ENCODE assay signal across 8 cellular contexts in genomic region chr12:49622501-49623141, GRCh38. TPM values are rescaled to one million over a fixed set of nuclear protein-coding genes. Genes with fewer than 3 reads are reported as not detected.
DNase-seq lines count a peak whose midpoint lies in the region; ATAC-seq, FAIRE-seq and TF ChIP-seq lines count a peak whose summit lies in the region.

No MANE protein-coding gene starts in this region.

- H3K9ac ChIP-seq in endothelial cell of umbilical vein (replicated peaks; ENCODE audit: extremely low read depth, insufficient read depth, low read length): peak overlapping the region; percentile 41
- peak overlapping the region; percentile 66 to 73 for H3K9ac ChIP-seq in mucosa of rectum (ENCODE audit: low read depth in 1 of 2, low read length in 2 of 2)

- H3K79me2 ChIP-seq in endothelial cell of umbilical vein (ENCODE audit: control insufficient read depth, insufficient read depth, low read length): no peaks in the 10 kb centered on the region

- H3K36me3 ChIP-seq in H7 (replicated peaks; ENCODE audit: control insufficient read depth, insufficient read depth, low read length): no peaks in the 10 kb centered on the region
- H3K36me3 ChIP-seq in endothelial cell of umbilical vein (ENCODE audit: control insufficient read depth in 2 of 2, extremely low read depth in 1 of 2, insufficient read depth in 2 of 2, low read length in 2 of 2): no peaks in the 10 kb centered on the region
- H3K36me3 ChIP-seq in mucosa of rectum (ENCODE audit: control insufficient read depth in 2 of 2, insufficient read depth in 2 of 2, low read length in 2 of 2): no peaks in the 10 kb centered on the region

- H3K27me3 Mint-ChIP-seq in activated CD4-positive, alpha-beta T cell treated with anti-CD3 and anti-CD28 coated beads, Interleukin-2, amount 10 ng/mL, durations not matched to agents 7 days and 5 days: peaks cover 26% of the 10 kb centered on the region
- H3K27me3 Mint-ChIP-seq in stimulated activated naive CD8-positive, alpha-beta T cell treated with anti-CD3 and anti-CD28 coated beads, Interleukin-15, amount 100 ng/mL, for 72 hours: peaks cover 26% of the 10 kb centered on the region

- H3K27ac ChIP-seq in endothelial cell of umbilical vein (ENCODE audit: insufficient read depth, low read depth, low read length) (no peak overlapping the region), mucosa of rectum (ENCODE audit: low read depth in 2 of 2, low read length in 2 of 2) (peak overlapping the region; percentile 75 to 79)

- peak overlapping the region; percentile 80 for H2AFZ ChIP-seq in endothelial cell of umbilical vein (ENCODE audit: low read depth, low read length)

- intact Hi-C loops in endothelial cell of umbilical vein (cut with micrococcal nuclease): loop anchor here (5.0 kb wide), 1 partner anchor 255 kb away; the partner anchor contains the start of gene SPATS2

- no peaks in the 10 kb centered on the region for H3K9me1 ChIP-seq in endothelial cell of umbilical vein (replicated peaks; ENCODE audit: control insufficient read depth, extremely low read depth, insufficient read depth, low read length)

- peak; percentile 53 for DNase-seq in GM10266 (ENCODE audit: extremely low spot score)
- peak; percentile 82 for DNase-seq in H7
- DNase-seq in M059J (ENCODE audit: low read depth): peak; percentile 46
- DNase-seq in activated CD4-positive, alpha-beta T cell treated with anti-CD3 and anti-CD28 coated beads, Interleukin-2, amount 10 ng/mL, durations not matched to agents 7 days and 5 days: peak; percentile 71
- no peak for DNase-seq in endothelial cell of umbilical vein (ENCODE audit: low read depth, low spot score)
- peak; percentile 64 to 76 for DNase-seq in stimulated activated naive CD8-positive, alpha-beta T cell treated with anti-CD3 and anti-CD28 coated beads, Interleukin-15, amount 100 ng/mL, for 72 hours
- no peak for DNase-seq in OCI-M2 (lab: John Stamatoyannopoulos, UW; ENCODE audit: unreplicated experiment)

- H3K27me3 ChIP-seq in H7 (ENCODE audit: control insufficient read depth, insufficient read depth, low read length): peaks cover 3% of the 10 kb centered on the region; the same call in 1 of the 2 replicates
- peaks cover 4 to 15% of the 10 kb centered on the region in 2 experiments for H3K27me3 ChIP-seq in endothelial cell of umbilical vein (ENCODE audit: control insufficient read depth in 2 of 2, insufficient read depth in 2 of 2, low read length in 2 of 2)
- H3K27me3 ChIP-seq in mucosa of rectum (ENCODE audit: control insufficient read depth in 2 of 2, insufficient read depth in 2 of 2, low read length in 2 of 2): peaks cover 0 to 2% of the 10 kb centered on the region in 2 donors

- CTCF ChIA-PET in activated CD4-positive, alpha-beta T cell treated with anti-CD3 and anti-CD28 coated beads, Interleukin-2, amount 10 ng/mL, durations not matched to agents 7 days and 5 days (lab: Charles Lee): interaction anchor here (0.9 to 2.3 kb wide), 11 partner anchors 9 to 123 kb away, joined by 3 to 12 read pairs (median 6); partner anchors contain the start of gene TMBIM6
- CTCF ChIA-PET in endothelial cell of umbilical vein (lab: Charles Lee): interaction anchor here (0.6 to 4.5 kb wide), 23 partner anchors 7 to 291 kb away, joined by 3 to 32 read pairs (median 4); partner anchors contain the start of gene TMBIM6

- peak overlapping the region; percentile 94 for H3K4me2 ChIP-seq in endothelial cell of umbilical vein (ENCODE audit: insufficient read depth, low read length)

- no peak for FAIRE-seq in endothelial cell of umbilical vein (lab: Jason Lieb, UNC)

- POLR2A ChIA-PET in activated CD4-positive, alpha-beta T cell treated with anti-CD3 and anti-CD28 coated beads, Interleukin-2, amount 10 ng/mL, durations not matched to agents 7 days and 5 days (lab: Charles Lee): interaction anchor here (0.6 kb wide), 1 partner anchor 85 kb away, joined by 5 read pairs; no protein-coding TSS in a partner anchor
- POLR2A ChIA-PET in endothelial cell of umbilical vein (lab: Charles Lee): interaction anchor here (0.7 to 1.2 kb wide), 3 partner anchors 69 to 349 kb away, joined by 4 to 8 read pairs (median 5); no protein-coding TSS in a partner anchor

- peak overlapping the region; percentile 81 for H3K4me3 Mint-ChIP-seq in activated CD4-positive, alpha-beta T cell treated with anti-CD3 and anti-CD28 coated beads, Interleukin-2, amount 10 ng/mL, durations not matched to agents 7 days and 5 days
- peak overlapping the region; percentile 79 to 87 for H3K4me3 Mint-ChIP-seq in stimulated activated naive CD8-positive, alpha-beta T cell treated with anti-CD3 and anti-CD28 coated beads, Interleukin-15, amount 100 ng/mL, for 72 hours

- BruUV-seq in endothelial cell of umbilical vein (replicated peaks; lab: Mats Ljungman, UMichigan): no TSS peak

- no peak for TF ChIP-seq CTCF in GM10266 (IDR thresholded peaks at IDR 0.05; ENCODE audit: control insufficient read depth, insufficient read depth, low read depth, missing control alignments)
- no peak for TF ChIP-seq CTCF in endothelial cell of umbilical vein (IDR thresholded peaks at IDR 0.05; ENCODE audit: extremely low read depth in 1 of 2, insufficient read depth in 1 of 2, low read depth in 1 of 2, low read length in 2 of 2)

- H3K4me3 ChIP-seq in H7 (ENCODE audit: insufficient read depth, low read depth, low read length) (peak overlapping the region; percentile 65), endothelial cell of umbilical vein (replicated peaks in 1 of 3; ENCODE audit: insufficient read depth in 1 of 3, low read depth in 1 of 3, low read length in 3 of 3) (peak overlapping the region; percentile 23 to 68 (median 36)), mucosa of rectum (ENCODE audit: low read length in 2 of 2) (peak overlapping the region; percentile 66 to 89)

- H3K9me3 Mint-ChIP-seq in activated CD4-positive, alpha-beta T cell treated with anti-CD3 and anti-CD28 coated beads, Interleukin-2, amount 10 ng/mL, durations not matched to agents 7 days and 5 days: no peaks in the 10 kb centered on the region
- no peaks in the 10 kb centered on the region for H3K9me3 Mint-ChIP-seq in stimulated activated naive CD8-positive, alpha-beta T cell treated with anti-CD3 and anti-CD28 coated beads, Interleukin-15, amount 100 ng/mL, for 72 hours

- peaks cover 35% of the 10 kb centered on the region for H3K4me1 Mint-ChIP-seq in activated CD4-positive, alpha-beta T cell treated with anti-CD3 and anti-CD28 coated beads, Interleukin-2, amount 10 ng/mL, durations not matched to agents 7 days and 5 days
- H3K4me1 Mint-ChIP-seq in stimulated activated naive CD8-positive, alpha-beta T cell treated with anti-CD3 and anti-CD28 coated beads, Interleukin-15, amount 100 ng/mL, for 72 hours: peaks cover 26% of the 10 kb centered on the region

- peak; percentile 66 for ATAC-seq in stimulated activated naive CD8-positive, alpha-beta T cell treated with anti-CD3 and anti-CD28 coated beads, Interleukin-15, amount 100 ng/mL, for 72 hours

- no peak for TF ChIP-seq POLR2A in endothelial cell of umbilical vein (IDR thresholded peaks at IDR 0.05; ENCODE audit: low read depth, low read length)

- no peaks in the 10 kb centered on the region for H3K36me3 Mint-ChIP-seq in activated CD4-positive, alpha-beta T cell treated with anti-CD3 and anti-CD28 coated beads, Interleukin-2, amount 10 ng/mL, durations not matched to agents 7 days and 5 days (ENCODE audit: low read depth)

- H3K4me1 ChIP-seq in endothelial cell of umbilical vein (ENCODE audit: control insufficient read depth, extremely low read depth, insufficient read depth, low read length) (peaks cover 15% of the 10 kb centered on the region), mucosa of rectum (ENCODE audit: control insufficient read depth in 2 of 2, insufficient read depth in 2 of 2, low read length in 2 of 2) (peaks cover 7 to 11% of the 10 kb centered on the region in 2 donors)

- H4K20me1 ChIP-seq in endothelial cell of umbilical vein (replicated peaks; ENCODE audit: control insufficient read depth, extremely low read depth, insufficient read depth, low read length): no peaks in the 10 kb centered on the region

- dilution Hi-C loops in endothelial cell of umbilical vein (cut with MboI; ENCODE audit: extremely low pct_ligation_motif_present, low sequenced_read_pairs): no loop called here

- H3K9me3 ChIP-seq in endothelial cell of umbilical vein (replicated peaks; ENCODE audit: control insufficient read depth, insufficient read depth, low read length): no peaks in the 10 kb centered on the region
- no peaks in the 10 kb centered on the region for H3K9me3 ChIP-seq in mucosa of rectum (ENCODE audit: control insufficient read depth in 2 of 2, low read length in 2 of 2)

- peak overlapping the region; percentile 91 for H3K27ac Mint-ChIP-seq in activated CD4-positive, alpha-beta T cell treated with anti-CD3 and anti-CD28 coated beads, Interleukin-2, amount 10 ng/mL, durations not matched to agents 7 days and 5 days
- peak overlapping the region; percentile 32 to 92 for H3K27ac Mint-ChIP-seq in stimulated activated naive CD8-positive, alpha-beta T cell treated with anti-CD3 and anti-CD28 coated beads, Interleukin-15, amount 100 ng/mL, for 72 hours

RNA-seq across cellular contexts. Expression of gene PRPF40B, which starts 0.7 kb away (rescaled TPM):
- 22.9 and 28.9 TPM in 2 replicates for total RNA-seq in H7 (2014; rRNA removed; shearing (Covaris generic))
- 7.8 and 9.8 TPM in 2 replicates for total RNA-seq in M059J (2014; rRNA removed; shearing (Covaris generic))
- total RNA-seq in activated CD4-positive, alpha-beta T cell treated with anti-CD3 and anti-CD28 coated beads, Interleukin-2, amount 10 ng/mL, durations not matched to agents 7 days and 5 days: 10 to 100 TPM; 11.6 to 11.7 TPM
- 9.5 and 9.9 TPM in 2 replicates for total RNA-seq in endothelial cell of umbilical vein
- 5.4 TPM in 2 replicates for polyA plus RNA-seq in endothelial cell of umbilical vein
- 4.3 and 5.3 TPM in 2 replicates for polyA plus RNA-seq in endothelial cell of umbilical vein (2011; cell fraction: cytosol; rRNA removed)
- 32.8 and 33.2 TPM in 2 replicates for polyA plus RNA-seq in endothelial cell of umbilical vein (2011; cell fraction: nucleus; rRNA removed)
- polyA plus RNA-seq in endothelial cell of umbilical vein (2012): 4.4 and 6.2 TPM in 2 replicates
- 7.8 and 9.3 TPM in 2 replicates for polyA minus RNA-seq in endothelial cell of umbilical vein
- polyA minus RNA-seq in endothelial cell of umbilical vein (2011; cell fraction: cytosol; rRNA and poly(A)+ RNA removed): 3.9 TPM
- 8.2 and 11.7 TPM in 2 replicates for polyA minus RNA-seq in endothelial cell of umbilical vein (2011; cell fraction: nucleus; rRNA and poly(A)+ RNA removed)

RNA-seq across cellular contexts. Expression of gene FAM186B, which starts 17.2 kb away (rescaled TPM):
- total RNA-seq in H7 (2014; rRNA removed; shearing (Covaris generic)): 0.11 and 0.21 TPM in 2 replicates
- total RNA-seq in M059J (2014; rRNA removed; shearing (Covaris generic)): 0.07 TPM in 1 of 2 replicates, not detected in the other
- total RNA-seq in activated CD4-positive, alpha-beta T cell treated with anti-CD3 and anti-CD28 coated beads, Interleukin-2, amount 10 ng/mL, durations not matched to agents 7 days and 5 days: under 1 TPM; 0.15 TPM
- 0.21 and 0.33 TPM in 2 replicates for total RNA-seq in endothelial cell of umbilical vein
- 0.10 and 0.11 TPM in 2 replicates for polyA plus RNA-seq in endothelial cell of umbilical vein
- polyA plus RNA-seq in endothelial cell of umbilical vein (2011; cell fraction: cytosol; rRNA removed): 0.06 TPM in 2 replicates
- polyA plus RNA-seq in endothelial cell of umbilical vein (2011; cell fraction: nucleus; rRNA removed): 0.78 and 0.90 TPM in 2 replicates
- 0.16 and 0.56 TPM in 2 replicates for polyA plus RNA-seq in endothelial cell of umbilical vein (2012)
- polyA minus RNA-seq in endothelial cell of umbilical vein: 0.36 and 0.62 TPM in 2 replicates
- polyA minus RNA-seq in endothelial cell of umbilical vein (2011; cell fraction: cytosol; rRNA and poly(A)+ RNA removed): not detected
- 0.72 and 0.87 TPM in 2 replicates for polyA minus RNA-seq in endothelial cell of umbilical vein (2011; cell fraction: nucleus; rRNA and poly(A)+ RNA removed)

RNA-seq across cellular contexts. Expression of gene MCRS1, which starts 54.7 kb away (rescaled TPM):
- 113 and 124 TPM in 2 replicates for total RNA-seq in H7 (2014; rRNA removed; shearing (Covaris generic))
- total RNA-seq in M059J (2014; rRNA removed; shearing (Covaris generic)): 58.1 and 62.6 TPM in 2 replicates
- 10 to 100 TPM; 85.3 to 89.2 TPM for total RNA-seq in activated CD4-positive, alpha-beta T cell treated with anti-CD3 and anti-CD28 coated beads, Interleukin-2, amount 10 ng/mL, durations not matched to agents 7 days and 5 days
- 71.1 and 78.5 TPM in 2 replicates for total RNA-seq in endothelial cell of umbilical vein
- 99.3 and 110 TPM in 2 replicates for polyA plus RNA-seq in endothelial cell of umbilical vein
- polyA plus RNA-seq in endothelial cell of umbilical vein (2011; cell fraction: cytosol; rRNA removed): 86.8 and 92.2 TPM in 2 replicates
- polyA plus RNA-seq in endothelial cell of umbilical vein (2011; cell fraction: nucleus; rRNA removed): 211 and 229 TPM in 2 replicates
- 50.6 and 53.8 TPM in 2 replicates for polyA plus RNA-seq in endothelial cell of umbilical vein (2012)
- 92.6 and 97.7 TPM in 2 replicates for polyA minus RNA-seq in endothelial cell of umbilical vein
- 54.7 TPM for polyA minus RNA-seq in endothelial cell of umbilical vein (2011; cell fraction: cytosol; rRNA and poly(A)+ RNA removed)
- polyA minus RNA-seq in endothelial cell of umbilical vein (2011; cell fraction: nucleus; rRNA and poly(A)+ RNA removed): 36.2 and 43.6 TPM in 2 replicates

Comparison
In these comparisons a context has a peak if more than half of its experiments do, and no peak if none do; other contexts are left out.
1. DNase-seq: peak in GM10266 (single experiment), H7 (single experiment), M059J (single experiment), activated CD4-positive, alpha-beta T cell treated with anti-CD3 and anti-CD28 coated beads, Interleukin-2, amount 10 ng/mL, durations not matched to agents 7 days and 5 days (single experiment) and stimulated activated naive CD8-positive, alpha-beta T cell treated with anti-CD3 and anti-CD28 coated beads, Interleukin-15, amount 100 ng/mL, for 72 hours (2 of 2); none in endothelial cell of umbilical vein (single experiment) and OCI-M2 (single experiment).
2. Peak in every context shown above with its lines, with median percentiles within 50 percentile points of each other: H3K4me3 ChIP-seq.